ENCODE assay signal across 1 cellular context in genomic region chrX:106802388-106803275, GRCh38.
TF ChIP-seq lines count a peak whose summit lies in the region.

Gene TBC1D8B (plus strand): TSS chrX:106802673. CDS start chrX:106802854, 181 bp downstream.

TF ChIP-seq in K562, 482 proteins besides CTCF, POLR2A, EP300 and RAD21 (continued from another document and continues in another):
- TF ChIP-seq, protein P1, sequence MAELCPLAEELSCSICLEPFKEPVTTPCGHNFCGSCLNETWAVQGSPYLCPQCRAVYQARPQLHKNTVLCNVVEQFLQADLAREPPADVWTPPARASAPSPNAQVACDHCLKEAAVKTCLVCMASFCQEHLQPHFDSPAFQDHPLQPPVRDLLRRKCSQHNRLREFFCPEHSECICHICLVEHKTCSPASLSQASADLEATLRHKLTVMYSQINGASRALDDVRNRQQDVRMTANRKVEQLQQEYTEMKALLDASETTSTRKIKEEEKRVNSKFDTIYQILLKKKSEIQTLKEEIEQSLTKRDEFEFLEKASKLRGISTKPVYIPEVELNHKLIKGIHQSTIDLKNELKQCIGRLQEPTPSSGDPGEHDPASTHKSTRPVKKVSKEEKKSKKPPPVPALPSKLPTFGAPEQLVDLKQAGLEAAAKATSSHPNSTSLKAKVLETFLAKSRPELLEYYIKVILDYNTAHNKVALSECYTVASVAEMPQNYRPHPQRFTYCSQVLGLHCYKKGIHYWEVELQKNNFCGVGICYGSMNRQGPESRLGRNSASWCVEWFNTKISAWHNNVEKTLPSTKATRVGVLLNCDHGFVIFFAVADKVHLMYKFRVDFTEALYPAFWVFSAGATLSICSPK (IDR thresholded peaks at IDR 0.05; ENCODE audit: borderline replicate concordance) = no peak
- TF ChIP-seq TEAD1 (CRISPR knock-in tag; IDR thresholded peaks at IDR 0.05) (no peak), HCFC1 (IDR thresholded peaks at IDR 0.05; ENCODE audit: low read depth, low read length) (peak; percentile 85), KDM5B (IDR thresholded peaks at IDR 0.05; ENCODE audit: insufficient replicate concordance, low read depth, low read length) (no peak), ZBED1 (IDR thresholded peaks at IDR 0.05) (no peak), SIRT6 (IDR thresholded peaks at IDR 0.05; ENCODE audit: low read depth, low read length) (no peak), ZNF384 (IDR thresholded peaks at IDR 0.05; ENCODE audit: low read depth, low read length) (no peak), MTA1 (IDR thresholded peaks at IDR 0.05; ENCODE audit: borderline replicate concordance) (no peak), POLR2B (IDR thresholded peaks at IDR 0.05; ENCODE audit: low read depth, partially characterized antibody) (no peak), EWSR1 (IDR thresholded peaks at IDR 0.05; ENCODE audit: borderline replicate concordance, low read depth, partially characterized antibody) (no peak), HNRNPLL (IDR thresholded peaks at IDR 0.05; ENCODE audit: low read depth, low read length, poor library complexity, severe bottlenecking) (no peak), ZNF431 (CRISPR knock-in tag; IDR thresholded peaks at IDR 0.05) (no peak), ZBTB7A (IDR thresholded peaks at IDR 0.05; ENCODE audit: borderline replicate concordance, control insufficient read depth, low read depth, low read length) (no peak), E2F8 (IDR thresholded peaks at IDR 0.05; ENCODE audit: low read depth, partially characterized antibody) (no peak), ETS2 (tag; IDR thresholded peaks at IDR 0.05; ENCODE audit: borderline replicate concordance, poor library complexity, severe bottlenecking) (no peak), BRCA1 (IDR thresholded peaks at IDR 0.05) (no peak), BRCA1 (CRISPR knock-in tag; IDR thresholded peaks at IDR 0.05) (no peak), ILF3 (IDR thresholded peaks at IDR 0.05; ENCODE audit: borderline replicate concordance) (no peak), HDGF (IDR thresholded peaks at IDR 0.05) (no peak), ZNF699 (CRISPR knock-in tag; IDR thresholded peaks at IDR 0.05; ENCODE audit: insufficient replicate concordance) (no peak), TCF3 (CRISPR knock-in tag; IDR thresholded peaks at IDR 0.05) (no peak), FUS (optimal IDR thresholded peaks at IDR 0.05; ENCODE audit: low read depth, low read length) (no peak), NELFE (IDR thresholded peaks at IDR 0.05; ENCODE audit: insufficient read depth, insufficient read length) (no peak), SOX6 (IDR thresholded peaks at IDR 0.05) (no peak), ZNF324 (CRISPR knock-in tag; IDR thresholded peaks at IDR 0.05) (no peak), GABPA (tag; conservative IDR thresholded peaks at IDR 0.05; ENCODE audit: low read depth) (no peak), ZNF695 (CRISPR knock-in tag; IDR thresholded peaks at IDR 0.05) (no peak), ZNF551 (CRISPR knock-in tag; IDR thresholded peaks at IDR 0.05) (no peak), OTX1 (CRISPR knock-in tag; IDR thresholded peaks at IDR 0.05) (no peak), PPARD (CRISPR knock-in tag; IDR thresholded peaks at IDR 0.05) (no peak), MCM7 (IDR thresholded peaks at IDR 0.05) (no peak), CREBBP (IDR thresholded peaks at IDR 0.05; ENCODE audit: low read depth, low read length) (no peak), ZC3H8 (IDR thresholded peaks at IDR 0.05) (no peak), STAG1 (CRISPR knock-in tag; IDR thresholded peaks at IDR 0.05; ENCODE audit: borderline replicate concordance) (no peak), TCFL5 (CRISPR knock-in tag; conservative IDR thresholded peaks at IDR 0.05) (no peak), KDM1A (IDR thresholded peaks at IDR 0.05) (no peak), ZNF253 (CRISPR knock-in tag; conservative IDR thresholded peaks at IDR 0.05) (no peak), ZNF133 (CRISPR knock-in tag; IDR thresholded peaks at IDR 0.05) (no peak), EHMT2 (IDR thresholded peaks at IDR 0.05) (no peak), HDAC6 (IDR thresholded peaks at IDR 0.05; ENCODE audit: low read depth, low read length) (no peak), CUX1 (CRISPR knock-in tag; IDR thresholded peaks at IDR 0.05) (no peak), CTBP1 (IDR thresholded peaks at IDR 0.05; ENCODE audit: borderline replicate concordance) (no peak), TAF15 (IDR thresholded peaks at IDR 0.05; ENCODE audit: low read depth, low read length) (no peak), ZFP36 (IDR thresholded peaks at IDR 0.05; ENCODE audit: low read depth, low read length, partially characterized antibody) (no peak), HNRNPH1 (optimal IDR thresholded peaks at IDR 0.05; ENCODE audit: low read depth, low read length) (no peak), ZNF717 (CRISPR knock-in tag; IDR thresholded peaks at IDR 0.05) (no peak), YBX1 (IDR thresholded peaks at IDR 0.05) (no peak), MTA2 (IDR thresholded peaks at IDR 0.05; ENCODE audit: low read depth) (no peak), NFRKB (IDR thresholded peaks at IDR 0.05; ENCODE audit: low read depth) (no peak), WHSC1 (IDR thresholded peaks at IDR 0.05; ENCODE audit: low read length) (no peak), SETDB1 (IDR thresholded peaks at IDR 0.05; ENCODE audit: low read length) (no peak)
- TF ChIP-seq, protein P2, sequence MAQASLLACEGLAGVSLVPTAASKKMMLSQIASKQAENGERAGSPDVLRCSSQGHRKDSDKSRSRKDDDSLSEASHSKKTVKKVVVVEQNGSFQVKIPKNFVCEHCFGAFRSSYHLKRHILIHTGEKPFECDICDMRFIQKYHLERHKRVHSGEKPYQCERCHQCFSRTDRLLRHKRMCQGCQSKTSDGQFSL (CRISPR knock-in tag; IDR thresholded peaks at IDR 0.05) = no peak
- TF ChIP-seq, protein P2 (tag; IDR thresholded peaks at IDR 0.05) = peak in 1 of 2 experiments; percentile 66; a peak in 2 of 4 replicates
- TF ChIP-seq, protein P3, sequence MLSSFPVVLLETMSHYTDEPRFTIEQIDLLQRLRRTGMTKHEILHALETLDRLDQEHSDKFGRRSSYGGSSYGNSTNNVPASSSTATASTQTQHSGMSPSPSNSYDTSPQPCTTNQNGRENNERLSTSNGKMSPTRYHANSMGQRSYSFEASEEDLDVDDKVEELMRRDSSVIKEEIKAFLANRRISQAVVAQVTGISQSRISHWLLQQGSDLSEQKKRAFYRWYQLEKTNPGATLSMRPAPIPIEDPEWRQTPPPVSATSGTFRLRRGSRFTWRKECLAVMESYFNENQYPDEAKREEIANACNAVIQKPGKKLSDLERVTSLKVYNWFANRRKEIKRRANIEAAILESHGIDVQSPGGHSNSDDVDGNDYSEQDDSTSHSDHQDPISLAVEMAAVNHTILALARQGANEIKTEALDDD (IDR thresholded peaks at IDR 0.05) = no peak
- TF ChIP-seq, protein P4, sequence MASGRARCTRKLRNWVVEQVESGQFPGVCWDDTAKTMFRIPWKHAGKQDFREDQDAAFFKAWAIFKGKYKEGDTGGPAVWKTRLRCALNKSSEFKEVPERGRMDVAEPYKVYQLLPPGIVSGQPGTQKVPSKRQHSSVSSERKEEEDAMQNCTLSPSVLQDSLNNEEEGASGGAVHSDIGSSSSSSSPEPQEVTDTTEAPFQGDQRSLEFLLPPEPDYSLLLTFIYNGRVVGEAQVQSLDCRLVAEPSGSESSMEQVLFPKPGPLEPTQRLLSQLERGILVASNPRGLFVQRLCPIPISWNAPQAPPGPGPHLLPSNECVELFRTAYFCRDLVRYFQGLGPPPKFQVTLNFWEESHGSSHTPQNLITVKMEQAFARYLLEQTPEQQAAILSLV (tag; IDR thresholded peaks at IDR 0.05) = no peak
- TF ChIP-seq, protein P5, sequence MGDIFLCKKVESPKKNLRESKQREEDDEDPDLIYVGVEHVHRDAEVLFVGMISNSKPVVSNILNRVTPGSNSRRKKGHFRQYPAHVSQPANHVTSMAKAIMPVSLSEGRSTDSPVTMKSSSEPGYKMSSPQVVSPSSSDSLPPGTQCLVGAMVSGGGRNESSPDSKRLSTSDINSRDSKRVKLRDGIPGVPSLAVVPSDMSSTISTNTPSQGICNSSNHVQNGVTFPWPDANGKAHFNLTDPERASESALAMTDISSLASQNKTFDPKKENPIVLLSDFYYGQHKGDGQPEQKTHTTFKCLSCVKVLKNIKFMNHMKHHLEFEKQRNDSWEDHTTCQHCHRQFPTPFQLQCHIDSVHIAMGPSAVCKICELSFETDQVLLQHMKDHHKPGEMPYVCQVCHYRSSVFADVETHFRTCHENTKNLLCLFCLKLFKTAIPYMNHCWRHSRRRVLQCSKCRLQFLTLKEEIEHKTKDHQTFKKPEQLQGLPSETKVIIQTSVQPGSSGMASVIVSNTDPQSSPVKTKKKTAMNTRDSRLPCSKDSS (IDR thresholded peaks at IDR 0.05; ENCODE audit: low read depth, partially characterized antibody) = no peak
- TF ChIP-seq, protein P6, sequence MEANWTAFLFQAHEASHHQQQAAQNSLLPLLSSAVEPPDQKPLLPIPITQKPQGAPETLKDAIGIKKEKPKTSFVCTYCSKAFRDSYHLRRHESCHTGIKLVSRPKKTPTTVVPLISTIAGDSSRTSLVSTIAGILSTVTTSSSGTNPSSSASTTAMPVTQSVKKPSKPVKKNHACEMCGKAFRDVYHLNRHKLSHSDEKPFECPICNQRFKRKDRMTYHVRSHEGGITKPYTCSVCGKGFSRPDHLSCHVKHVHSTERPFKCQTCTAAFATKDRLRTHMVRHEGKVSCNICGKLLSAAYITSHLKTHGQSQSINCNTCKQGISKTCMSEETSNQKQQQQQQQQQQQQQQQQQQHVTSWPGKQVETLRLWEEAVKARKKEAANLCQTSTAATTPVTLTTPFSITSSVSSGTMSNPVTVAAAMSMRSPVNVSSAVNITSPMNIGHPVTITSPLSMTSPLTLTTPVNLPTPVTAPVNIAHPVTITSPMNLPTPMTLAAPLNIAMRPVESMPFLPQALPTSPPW (CRISPR knock-in tag; IDR thresholded peaks at IDR 0.05) = peak; percentile 89
- TF ChIP-seq, protein P7, sequence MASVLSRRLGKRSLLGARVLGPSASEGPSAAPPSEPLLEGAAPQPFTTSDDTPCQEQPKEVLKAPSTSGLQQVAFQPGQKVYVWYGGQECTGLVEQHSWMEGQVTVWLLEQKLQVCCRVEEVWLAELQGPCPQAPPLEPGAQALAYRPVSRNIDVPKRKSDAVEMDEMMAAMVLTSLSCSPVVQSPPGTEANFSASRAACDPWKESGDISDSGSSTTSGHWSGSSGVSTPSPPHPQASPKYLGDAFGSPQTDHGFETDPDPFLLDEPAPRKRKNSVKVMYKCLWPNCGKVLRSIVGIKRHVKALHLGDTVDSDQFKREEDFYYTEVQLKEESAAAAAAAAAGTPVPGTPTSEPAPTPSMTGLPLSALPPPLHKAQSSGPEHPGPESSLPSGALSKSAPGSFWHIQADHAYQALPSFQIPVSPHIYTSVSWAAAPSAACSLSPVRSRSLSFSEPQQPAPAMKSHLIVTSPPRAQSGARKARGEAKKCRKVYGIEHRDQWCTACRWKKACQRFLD (CRISPR knock-in tag; IDR thresholded peaks at IDR 0.05) = 0 out of 2 replicates have a peak, but pooled peaks have one; percentile 32
